8 cellular contexts compared by ENCODE assay signal in genomic region chr7:37786741-37787569, GRCh38.
A peak's percentile ranks its signal among the peaks of the same experiment; 100 is the strongest.
DNase-seq lines count a peak whose midpoint lies in the region; ATAC-seq and TF ChIP-seq lines count a peak whose summit lies in the region.

No MANE protein-coding gene starts in this region.

- peak overlapping the region; percentile 53 for H3K27ac Mint-ChIP-seq in activated CD8-positive, alpha-beta T cell treated with anti-CD3 and anti-CD28 coated beads for 36 hours
- no peak overlapping the region for H3K27ac Mint-ChIP-seq in T-helper 2 cell treated with Interferon-gamma antibody and Interleukin-4, amounts not matched to agents 5 μg/mL and 100 μg/mL, for 36 hours

- H3K9me3 Mint-ChIP-seq in activated CD8-positive, alpha-beta T cell treated with anti-CD3 and anti-CD28 coated beads for 36 hours = no peaks in the 10 kb centered on the region
- H3K9me3 Mint-ChIP-seq in T-helper 2 cell treated with Interferon-gamma antibody and Interleukin-4, amounts not matched to agents 5 μg/mL and 100 μg/mL, for 36 hours = no peaks in the 10 kb centered on the region

- H3K27me3 Mint-ChIP-seq in activated CD8-positive, alpha-beta T cell treated with anti-CD3 and anti-CD28 coated beads for 36 hours = no peaks in the 10 kb centered on the region
- H3K27me3 Mint-ChIP-seq in T-helper 2 cell treated with Interferon-gamma antibody and Interleukin-4, amounts not matched to agents 5 μg/mL and 100 μg/mL, for 36 hours (ENCODE audit: low read depth) = peaks cover 2% of the 10 kb centered on the region

- TF ChIP-seq CTCF in GM12864 (IDR thresholded peaks at IDR 0.05; ENCODE audit: low read depth, low read length, missing control alignments) = no peak
- TF ChIP-seq CTCF in activated CD8-positive, alpha-beta T cell treated with anti-CD3 and anti-CD28 coated beads for 36 hours (IDR thresholded peaks at IDR 0.05) = no peak

- peaks cover 4% of the 10 kb centered on the region for H3K4me1 Mint-ChIP-seq in activated CD8-positive, alpha-beta T cell treated with anti-CD3 and anti-CD28 coated beads for 36 hours (ENCODE audit: low read depth)
- H3K4me1 Mint-ChIP-seq in T-helper 2 cell treated with Interferon-gamma antibody and Interleukin-4, amounts not matched to agents 5 μg/mL and 100 μg/mL, for 36 hours (ENCODE audit: low read depth) = peaks cover 1% of the 10 kb centered on the region

- POLR2A ChIA-PET in activated CD8-positive, alpha-beta T cell treated with anti-CD3 and anti-CD28 coated beads for 36 hours (lab: Charles Lee) = interaction anchor here (0.6 kb wide), 1 partner anchor 374 kb away, joined by 3 read pairs; no protein-coding TSS in a partner anchor

- H3K36me3 Mint-ChIP-seq in activated CD8-positive, alpha-beta T cell treated with anti-CD3 and anti-CD28 coated beads for 36 hours (ENCODE audit: low read depth) = no peaks in the 10 kb centered on the region
- no peaks in the 10 kb centered on the region for H3K36me3 Mint-ChIP-seq in T-helper 2 cell treated with Interferon-gamma antibody and Interleukin-4, amounts not matched to agents 5 μg/mL and 100 μg/mL, for 36 hours (ENCODE audit: low read depth)

- DNase-seq in GM12864 (ENCODE audit: low read depth) (peak; percentile 84), NCI-H2081 treated with DMSO at 0.1 percent for 48 hours (lab: John Stamatoyannopoulos, UW) (no peak), LoVo (ENCODE audit: low spot score) (no peak)
- DNase-seq in activated CD8-positive, alpha-beta T cell treated with anti-CD3 and anti-CD28 coated beads for 36 hours = no peak
- DNase-seq in stimulated activated CD4-positive, alpha-beta T cell treated with anti-CD3 and anti-CD28 coated beads, Interleukin-4, amount 100 ng/mL, for 1 hour = no peak
- DNase-seq in T-helper 2 cell treated with Interferon-gamma antibody and Interleukin-4, amounts not matched to agents 5 μg/mL and 100 μg/mL, for 36 hours (ENCODE audit: low spot score) = no peak

- peak; percentile 86 for ATAC-seq in GM19467 (IDR thresholded peaks at IDR 0.05; ENCODE audit: unreplicated experiment)
- peak; percentile 79 for ATAC-seq in HG03196 (IDR thresholded peaks at IDR 0.05; ENCODE audit: unreplicated experiment)
- ATAC-seq in activated CD8-positive, alpha-beta T cell treated with anti-CD3 and anti-CD28 coated beads for 36 hours = peak; percentile 63

- H3K4me3 ChIP-seq in GM12864 (ENCODE audit: low read depth, low read length) = no peak overlapping the region

- CTCF ChIA-PET in activated CD8-positive, alpha-beta T cell treated with anti-CD3 and anti-CD28 coated beads for 36 hours (lab: Charles Lee) = interaction anchor here (1.1 kb wide), 1 partner anchor 9 kb away, joined by 3 read pairs; no protein-coding TSS in a partner anchor

- no peak overlapping the region for H3K4me3 Mint-ChIP-seq in activated CD8-positive, alpha-beta T cell treated with anti-CD3 and anti-CD28 coated beads for 36 hours
- H3K4me3 Mint-ChIP-seq in T-helper 2 cell treated with Interferon-gamma antibody and Interleukin-4, amounts not matched to agents 5 μg/mL and 100 μg/mL, for 36 hours = no peak overlapping the region

- intact Hi-C loops in activated CD8-positive, alpha-beta T cell treated with anti-CD3 and anti-CD28 coated beads for 36 hours (cut with micrococcal nuclease) = no loop called here
